8 cellular contexts compared by ENCODE assay signal in the genomic region with DNA sequence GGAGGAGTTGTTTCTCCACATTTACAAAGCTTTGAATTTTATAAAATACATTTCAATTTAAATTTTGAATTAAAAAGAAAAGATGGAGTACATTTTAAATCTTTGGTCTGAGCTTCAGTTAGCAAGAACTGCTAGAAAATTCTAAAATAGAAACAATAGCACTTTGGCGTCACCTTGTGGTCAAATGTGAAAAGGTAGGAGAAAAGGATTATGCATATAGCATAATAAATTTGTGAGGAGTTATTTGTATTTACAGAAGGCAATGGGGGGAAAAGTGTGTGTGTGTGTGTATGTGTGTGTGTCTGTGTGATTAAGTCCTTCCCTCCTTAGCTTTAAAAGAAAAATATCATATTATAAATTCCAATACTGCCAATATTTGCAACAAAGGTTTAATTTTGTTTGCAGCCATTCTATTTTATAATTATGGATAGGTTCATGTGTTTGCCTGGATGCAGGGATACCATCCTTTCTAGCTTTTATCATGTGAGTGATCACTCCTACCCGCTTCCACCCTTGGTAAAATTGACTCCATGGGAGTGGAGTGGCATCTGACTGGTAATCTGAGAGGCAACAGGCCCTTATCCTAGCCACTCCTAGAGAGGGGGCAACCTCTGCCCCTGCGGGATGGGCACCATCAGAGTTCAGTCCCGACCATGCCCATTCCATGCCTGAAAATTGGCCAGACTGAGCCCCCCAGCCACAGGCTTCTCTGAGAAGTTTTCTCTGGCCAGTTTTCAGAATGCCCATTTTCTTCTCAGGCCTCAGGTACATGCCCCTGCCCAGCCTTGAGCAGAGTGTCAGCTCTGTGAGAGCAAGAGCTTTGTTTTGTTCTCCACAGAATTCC. TPM values are rescaled to one million over a fixed set of nuclear protein-coding genes. Genes with fewer than 3 reads are reported as not detected.
DNase-seq lines count a peak whose midpoint lies in the region; ATAC-seq, FAIRE-seq and TF ChIP-seq lines count a peak whose summit lies in the region.

No MANE protein-coding gene starts in this region.

- TF ChIP-seq POLR2A in GM12892 (IDR thresholded peaks at IDR 0.05; ENCODE audit: low read depth, low read length), result no peak

- no peak overlapping the region for H2AFZ ChIP-seq in OCI-LY1 (ENCODE audit: low read length)

- H3K4me1 Mint-ChIP-seq in central memory CD8-positive, alpha-beta T cell, result no peaks in the 10 kb centered on the region
- H3K4me1 Mint-ChIP-seq in T-helper 2 cell treated with Interferon-gamma antibody and Interleukin-4, amounts not matched to agents 5 μg/mL and 100 μg/mL, for 36 hours (ENCODE audit: low read depth), result no peaks in the 10 kb centered on the region

- no peak overlapping the region for H3K9ac ChIP-seq in OCI-LY1 (ENCODE audit: low read length)

- no peaks in the 10 kb centered on the region for H3K27me3 Mint-ChIP-seq in central memory CD8-positive, alpha-beta T cell
- H3K27me3 Mint-ChIP-seq in T-helper 2 cell treated with Interferon-gamma antibody and Interleukin-4, amounts not matched to agents 5 μg/mL and 100 μg/mL, for 36 hours (ENCODE audit: low read depth), result no peaks in the 10 kb centered on the region

- H3K27ac Mint-ChIP-seq in central memory CD8-positive, alpha-beta T cell (ENCODE audit: low read depth), result no peak overlapping the region
- H3K27ac Mint-ChIP-seq in T-helper 2 cell treated with Interferon-gamma antibody and Interleukin-4, amounts not matched to agents 5 μg/mL and 100 μg/mL, for 36 hours, result no peak overlapping the region

- DNase-seq in AML-193 (lab: John Stamatoyannopoulos, UW) (peak; percentile 29 to 45), GM12892 (ENCODE audit: insufficient read length) (no peak), left lobe of liver (ENCODE audit: low spot score) (no peak), upper lobe of right lung (no peak)
- no peak for DNase-seq in central memory CD8-positive, alpha-beta T cell (ENCODE audit: low spot score in 2 of 2)
- no peak for DNase-seq in T-helper 2 cell treated with Interferon-gamma antibody and Interleukin-4, amounts not matched to agents 5 μg/mL and 100 μg/mL, for 36 hours (ENCODE audit: low spot score)

- H3K4me3 ChIP-seq in OCI-LY1 (ENCODE audit: low read depth, low read length, poor library complexity, severe bottlenecking), result no peak overlapping the region
- no peak overlapping the region for H3K4me3 ChIP-seq in upper lobe of right lung

- no peaks in the 10 kb centered on the region for H4K20me1 ChIP-seq in OCI-LY1 (ENCODE audit: insufficient read depth, low read length)

- peaks cover 4% of the 10 kb centered on the region for H3K36me3 Mint-ChIP-seq in central memory CD8-positive, alpha-beta T cell (ENCODE audit: insufficient read depth)
- H3K36me3 Mint-ChIP-seq in T-helper 2 cell treated with Interferon-gamma antibody and Interleukin-4, amounts not matched to agents 5 μg/mL and 100 μg/mL, for 36 hours (ENCODE audit: low read depth), result peaks cover 2% of the 10 kb centered on the region

- H3K79me2 ChIP-seq in OCI-LY1 (ENCODE audit: insufficient read depth, low read length), result no peaks in the 10 kb centered on the region

- H3K9me2 ChIP-seq in OCI-LY1 (ENCODE audit: low read depth, low read length), result no peaks in the 10 kb centered on the region

- peak; percentile 61 for FAIRE-seq in GM12892 (lab: Jason Lieb, UNC)

- intact Hi-C loops in upper lobe of right lung (cut with DNase I), result loop anchor here (5.0 kb wide), 1 partner anchor 304 kb away; no protein-coding TSS in a partner anchor

- no peaks in the 10 kb centered on the region for H3K9me3 ChIP-seq in OCI-LY1 (ENCODE audit: low read length)
- H3K9me3 ChIP-seq in upper lobe of right lung, result no peaks in the 10 kb centered on the region

- H3K4me1 ChIP-seq in OCI-LY1 (ENCODE audit: insufficient read depth, low read length, severe bottlenecking) (no peaks in the 10 kb centered on the region), upper lobe of right lung (no peaks in the 10 kb centered on the region)

- H3K4me3 Mint-ChIP-seq in central memory CD8-positive, alpha-beta T cell, result no peak overlapping the region
- H3K4me3 Mint-ChIP-seq in T-helper 2 cell treated with Interferon-gamma antibody and Interleukin-4, amounts not matched to agents 5 μg/mL and 100 μg/mL, for 36 hours, result no peak overlapping the region

- H3K4me2 ChIP-seq in OCI-LY1 (ENCODE audit: low read length), result no peak overlapping the region

- peak; percentile 60 for ATAC-seq in HG03565 (IDR thresholded peaks at IDR 0.05; ENCODE audit: unreplicated experiment)
- peak; percentile 40 for ATAC-seq in central memory CD8-positive, alpha-beta T cell (replicated peaks; ENCODE audit: extremely low read depth, poor library complexity, severe bottlenecking)
- ATAC-seq in left lobe of liver, result peak; percentile 79
- peak; percentile 61 for ATAC-seq in upper lobe of right lung

- no peaks in the 10 kb centered on the region for H3F3A ChIP-seq in OCI-LY1 (ENCODE audit: insufficient read depth, low read length)

- H3K27me3 ChIP-seq in OCI-LY1 (ENCODE audit: insufficient read depth, low read length) (no peaks in the 10 kb centered on the region), upper lobe of right lung (no peaks in the 10 kb centered on the region)

- TF ChIP-seq CTCF in OCI-LY1 (IDR thresholded peaks at IDR 0.05; ENCODE audit: low read length), result peak; percentile 78
- peak; percentile 91 for TF ChIP-seq CTCF in upper lobe of right lung (IDR thresholded peaks at IDR 0.05)

- H3K36me3 ChIP-seq in OCI-LY1 (ENCODE audit: insufficient read depth, low read length), result peaks cover 6% of the 10 kb centered on the region; the same call in 1 of the 2 replicates
- H3K36me3 ChIP-seq in upper lobe of right lung, result peaks cover 14% of the 10 kb centered on the region

- H3K27ac ChIP-seq in OCI-LY1 (ENCODE audit: low read depth, low read length, poor library complexity, severe bottlenecking) (no peak overlapping the region), upper lobe of right lung (no peak overlapping the region)

- H3K9me3 Mint-ChIP-seq in central memory CD8-positive, alpha-beta T cell, result no peaks in the 10 kb centered on the region
- no peaks in the 10 kb centered on the region for H3K9me3 Mint-ChIP-seq in T-helper 2 cell treated with Interferon-gamma antibody and Interleukin-4, amounts not matched to agents 5 μg/mL and 100 μg/mL, for 36 hours

RNA-seq across cellular contexts. Expression of a gene that starts 13.6 kb away (rescaled TPM):
- polyA plus RNA-seq in GM12892 (2012; ENCODE audit: missing spikeins), result 0.59 TPM
- total RNA-seq in left lobe of liver (50.8 TPM), upper lobe of right lung (7.5 TPM)

RNA-seq across cellular contexts. Expression of a gene that starts 20.4 kb away (rescaled TPM):
- polyA plus RNA-seq in GM12892 (2012; ENCODE audit: missing spikeins), result 9.6 TPM
- total RNA-seq in left lobe of liver, result 22.3 TPM
- total RNA-seq in upper lobe of right lung, result 36.5 TPM

Comparison
In these comparisons a context has a peak if more than half of its experiments do, and no peak if none do; other contexts are left out.
1. DNase-seq: peak in AML-193 (2 of 2); none in GM12892 (single experiment), central memory CD8-positive, alpha-beta T cell (0 of 2), left lobe of liver (single experiment), upper lobe of right lung (single experiment) and T-helper 2 cell treated with Interferon-gamma antibody and Interleukin-4, amounts not matched to agents 5 μg/mL and 100 μg/mL, for 36 hours (single experiment).
2. Peak in every context shown above with its lines, with median percentiles within 50 percentile points of each other: ATAC-seq.